5 cellular contexts compared by ENCODE assay signal in the genomic region with DNA sequence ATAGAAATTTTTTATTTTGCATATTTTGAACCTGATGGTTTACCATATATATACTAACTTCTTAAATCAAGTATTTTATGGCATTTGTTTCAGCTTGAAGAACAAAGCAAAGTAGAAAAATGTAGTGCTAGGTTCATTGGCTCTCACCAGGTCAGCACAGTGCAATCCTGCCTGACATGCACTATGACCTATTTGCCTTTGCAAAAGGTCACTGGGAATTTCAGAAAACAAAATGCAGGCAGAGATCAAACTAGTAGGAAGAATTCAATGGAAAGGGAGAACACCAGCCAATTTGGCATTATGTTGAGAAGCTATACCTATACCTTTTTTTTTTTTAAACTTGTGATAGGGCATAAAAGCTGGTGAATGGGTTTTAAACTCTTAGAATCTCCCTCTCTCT.
"Had no signal": no experiment of that assay in that cellular context is flagged by ENCODE, and none has a peak within 500 bp of the region (broad histone marks: within the 10 kb centered on the region; RNA-seq: fewer than 3 reads in every experiment).

No MANE protein-coding gene starts in this region.

- H3K27ac ChIP-seq: HL-60 had no signal

- FAIRE-seq: HTR-8/SVneo, K562 had no signal

- H3K4me3 ChIP-seq: K562 had no signal

- DNase-seq: IMR-90, KBM-7 had no signal

- ATAC-seq: K562 had no signal
